ENCODE assay signal across 1 cellular context in the genomic region with DNA sequence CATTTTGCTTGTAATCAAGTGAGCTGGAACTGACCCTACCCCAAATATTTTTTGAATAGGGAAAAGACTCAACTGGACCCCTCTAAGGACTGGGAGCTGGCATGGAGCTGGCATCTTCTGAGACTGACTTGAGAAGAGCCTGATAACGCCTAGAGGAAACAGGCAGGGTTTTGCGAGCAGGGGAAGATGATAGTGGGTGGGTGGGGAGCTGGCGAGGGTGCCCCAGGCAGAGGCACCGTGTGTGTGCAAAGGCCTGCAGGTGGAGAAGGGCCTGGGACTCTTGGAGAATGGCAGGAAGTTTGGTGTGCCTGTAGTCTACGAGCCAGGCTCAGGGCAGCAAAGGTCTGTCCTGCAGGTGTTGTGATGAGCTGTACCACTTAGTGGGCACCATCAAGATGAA.
TF ChIP-seq lines count a peak whose summit lies in the region.

No MANE protein-coding gene starts in this region.

TF ChIP-seq in H1, 55 proteins besides CTCF, POLR2A, EP300 and RAD21:
- TF ChIP-seq TAF1 (IDR thresholded peaks at IDR 0.05; ENCODE audit: low read depth, low read length) (no peak), SAP30 (IDR thresholded peaks at IDR 0.05; ENCODE audit: insufficient read depth, insufficient replicate concordance, low read length) (no peak), CTBP2 (IDR thresholded peaks at IDR 0.05; ENCODE audit: borderline replicate concordance, insufficient read depth, insufficient read length, low read length) (no peak), EZH2 (IDR thresholded peaks at IDR 0.05; ENCODE audit: low read depth, low read length, severe bottlenecking) (no peak), NRF1 (IDR thresholded peaks at IDR 0.05; ENCODE audit: low read depth, low read length) (no peak), SIX5 (IDR thresholded peaks at IDR 0.05; ENCODE audit: low read depth, low read length) (no peak), CBX5 (IDR thresholded peaks at IDR 0.05; ENCODE audit: low read depth, low read length) (no peak), RBBP5 (IDR thresholded peaks at IDR 0.05; ENCODE audit: borderline replicate concordance, low read depth, low read length) (no peak), TCF12 (IDR thresholded peaks at IDR 0.05; ENCODE audit: low read depth, low read length) (no peak), HDAC2 (IDR thresholded peaks at IDR 0.05; ENCODE audit: borderline replicate concordance in 1 of 2, low read depth in 2 of 2, low read length in 2 of 2) (no peak), FOSL1 (IDR thresholded peaks at IDR 0.05; ENCODE audit: insufficient read depth, low read depth, low read length) (no peak), POLR2AphosphoS5 (IDR thresholded peaks at IDR 0.05; ENCODE audit: low read depth, low read length) (no peak), ZNF274 (IDR thresholded peaks at IDR 0.05; ENCODE audit: borderline replicate concordance, extremely low read depth, low read length) (no peak), JUN (IDR thresholded peaks at IDR 0.05; ENCODE audit: low read depth, low read length) (no peak), ATF3 (IDR thresholded peaks at IDR 0.05; ENCODE audit: insufficient read depth, low read depth, low read length) (no peak), ATF2 (IDR thresholded peaks at IDR 0.05; ENCODE audit: low read length) (no peak)
- TF ChIP-seq, protein P1, sequence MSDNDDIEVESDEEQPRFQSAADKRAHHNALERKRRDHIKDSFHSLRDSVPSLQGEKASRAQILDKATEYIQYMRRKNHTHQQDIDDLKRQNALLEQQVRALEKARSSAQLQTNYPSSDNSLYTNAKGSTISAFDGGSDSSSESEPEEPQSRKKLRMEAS (IDR thresholded peaks at IDR 0.05): no peak
